In the genomic region with DNA sequence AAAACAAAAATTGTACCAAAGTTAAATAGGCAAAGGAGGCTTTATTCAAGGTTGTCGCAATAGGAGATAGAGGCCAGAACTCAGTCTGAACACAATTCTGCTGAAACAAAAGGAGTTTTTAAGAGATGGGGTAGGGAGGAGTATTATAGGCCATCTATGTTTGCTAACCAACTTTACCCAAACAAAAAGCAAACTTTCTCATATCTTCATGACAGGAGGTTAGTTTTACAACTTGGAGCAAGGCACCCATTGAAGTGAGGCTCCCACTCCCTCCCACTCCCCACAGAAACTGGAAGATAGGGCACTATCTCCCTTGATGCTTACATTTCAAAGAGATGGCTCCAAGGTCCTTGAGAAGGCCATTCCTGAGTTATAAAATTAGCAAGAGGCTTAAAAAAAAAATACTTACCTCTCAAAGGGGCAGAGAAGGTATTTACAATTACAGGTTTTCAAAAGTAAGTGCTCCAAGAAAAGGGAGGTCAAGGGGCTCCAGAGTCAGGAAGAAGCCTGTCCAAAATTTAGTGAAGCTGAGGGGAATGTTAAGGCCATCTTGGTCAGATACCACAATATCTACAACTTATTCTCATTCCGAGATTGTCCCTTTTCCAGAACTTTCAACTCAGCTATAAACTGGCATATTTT, we compare ENCODE assay signal across 29 cellular contexts.
"Had no signal": no experiment of that assay in that cellular context is flagged by ENCODE, and none has a peak within 500 bp of the region (broad histone marks: within the 10 kb centered on the region; RNA-seq: fewer than 3 reads in every experiment).

No MANE protein-coding gene starts in this region.

- H3K27me3 Mint-ChIP-seq: type B pancreatic cell had no signal

- H3K4me3 Mint-ChIP-seq: stimulated activated effector memory CD8-positive, alpha-beta T cell treated with anti-CD3 and anti-CD28 coated beads, Interleukin-12 subunit alpha, Interleukin-12 subunit beta, amount 100 ng/mL, for 72 hours; stimulated activated memory B cell treated with anti-CD40 and anti-IgM and Interleukin-4, amounts not matched to agents 10 μg/mL and 1 μg/mL and 100 μg/mL, for 72 hours; stimulated activated naive B cell treated with anti-CD40 and anti-IgM and Interleukin-4, amounts not matched to agents 10 μg/mL and 1 μg/mL and 100 μg/mL, for 72 hours; stimulated activated naive CD8-positive, alpha-beta T cell treated with anti-CD3 and anti-CD28 coated beads, Interleukin-15, amount 100 ng/mL, for 72 hours; stimulated activated naive CD8-positive, alpha-beta T cell treated with anti-CD3 and anti-CD28 coated beads, Interleukin-15, Interleukin-2, amounts not matched to agents 100 ng/mL and 50 ng/mL, for 24 hours; type B pancreatic cell had no signal

- H3K4me1 ChIP-seq: stomach, suprapubic skin, testis, tibial artery, tibial nerve, transverse colon, upper lobe of left lung, upper lobe of right lung, uterus, vagina had no signal

- H3K9me3 ChIP-seq: stomach, suprapubic skin, testis, thoracic aorta, thyroid gland, transverse colon, upper lobe of left lung, upper lobe of right lung, uterus, vagina had no signal

- FAIRE-seq: urothelium cell line had no signal

- H3K4me1 Mint-ChIP-seq: stimulated activated effector memory CD8-positive, alpha-beta T cell treated with anti-CD3 and anti-CD28 coated beads, Interleukin-12 subunit alpha, Interleukin-12 subunit beta, amount 100 ng/mL, for 72 hours; stimulated activated memory B cell treated with anti-CD40 and anti-IgM and Interleukin-4, amounts not matched to agents 10 μg/mL and 1 μg/mL and 100 μg/mL, for 72 hours; stimulated activated naive B cell treated with anti-CD40 and anti-IgM and Interleukin-4, amounts not matched to agents 10 μg/mL and 1 μg/mL and 100 μg/mL, for 72 hours; stimulated activated naive CD8-positive, alpha-beta T cell treated with anti-CD3 and anti-CD28 coated beads, Interleukin-15, amount 100 ng/mL, for 72 hours had no signal

- ATAC-seq: stimulated activated effector memory CD8-positive, alpha-beta T cell treated with anti-CD3 and anti-CD28 coated beads, Interleukin-12 subunit alpha, Interleukin-12 subunit beta, amount 100 ng/mL, for 72 hours; stimulated activated memory B cell treated with anti-CD40 and anti-IgM and Interleukin-4, amounts not matched to agents 10 μg/mL and 1 μg/mL and 100 μg/mL, for 72 hours; stimulated activated naive B cell treated with anti-CD40 and anti-IgM and Interleukin-4, amounts not matched to agents 10 μg/mL and 1 μg/mL and 100 μg/mL, for 72 hours; stimulated activated naive CD8-positive, alpha-beta T cell treated with anti-CD3 and anti-CD28 coated beads, Interleukin-15, amount 100 ng/mL, for 72 hours; stimulated activated naive CD8-positive, alpha-beta T cell treated with anti-CD3 and anti-CD28 coated beads, Interleukin-15, Interleukin-2, amounts not matched to agents 100 U/mL and 50 U/mL, for 24 hours; upper lobe of right lung had no signal

- H3K36me3 ChIP-seq: stomach, suprapubic skin, thoracic aorta, thyroid gland, tibial artery, tibial nerve, transverse colon, upper lobe of left lung, upper lobe of right lung, uterus, vagina had no signal

- H3K9me3 Mint-ChIP-seq: stimulated activated naive CD8-positive, alpha-beta T cell treated with anti-CD3 and anti-CD28 coated beads, Interleukin-15, amount 100 ng/mL, for 72 hours; stimulated activated naive CD8-positive, alpha-beta T cell treated with anti-CD3 and anti-CD28 coated beads, Interleukin-15, Interleukin-2, amounts not matched to agents 100 ng/mL and 50 ng/mL, for 24 hours; type B pancreatic cell had no signal

- DNase-seq: stimulated activated CD4-positive, alpha-beta T cell treated with anti-CD3 and anti-CD28 coated beads, Interleukin-2, amount 100 ng/mL, for 48 hours; stimulated activated CD4-positive, alpha-beta T cell treated with anti-CD3 and anti-CD28 coated beads, Interleukin-4, amount 100 ng/mL, for 1 hour; stimulated activated CD4-positive, alpha-beta T cell treated with anti-CD3 and anti-CD28 coated beads, Interleukin-4, amount 100 ng/mL, for 24 hours; stimulated activated CD4-positive, alpha-beta T cell treated with anti-CD3 and anti-CD28 coated beads, Interleukin-4, amount 100 ng/mL, for 4 hours; stimulated activated CD8-positive, alpha-beta memory T cell treated with anti-CD3 and anti-CD28 coated beads, Interleukin-4, amount 100 ng/mL, for 48 hours; stimulated activated naive B cell treated with anti-CD40 and anti-IgM and Interleukin-4, amounts not matched to agents 10 μg/mL and 1 μg/mL and 100 μg/mL, for 72 hours; stimulated activated naive CD4-positive, alpha-beta T cell; stimulated activated naive CD4-positive, alpha-beta T cell treated with Interleukin-2 at 50 U/mL for 16 hours; stimulated activated naive CD8-positive, alpha-beta T cell treated with anti-CD3 and anti-CD28 coated beads, Interleukin-15, amount 100 ng/mL, for 72 hours; stimulated activated naive CD8-positive, alpha-beta T cell treated with anti-CD3 and anti-CD28 coated beads, Interleukin-15, Interleukin-2, amounts not matched to agents 100 U/mL and 50 U/mL, for 24 hours; stomach; substantia nigra; testis; thyroid gland; tibial artery; transverse colon; trophoblast cell; upper lobe of left lung; upper lobe of right lung; uterus had no signal

- H3K27ac ChIP-seq: stomach, suprapubic skin, testis, thoracic aorta, thyroid gland, tibial artery, tibial nerve, transverse colon, upper lobe of left lung, upper lobe of right lung, uterus, vagina had no signal

- H3K27ac Mint-ChIP-seq: stimulated activated effector memory CD8-positive, alpha-beta T cell treated with anti-CD3 and anti-CD28 coated beads, Interleukin-12 subunit alpha, Interleukin-12 subunit beta, amount 100 ng/mL, for 72 hours; stimulated activated memory B cell treated with anti-CD40 and anti-IgM and Interleukin-4, amounts not matched to agents 10 μg/mL and 1 μg/mL and 100 μg/mL, for 72 hours; stimulated activated naive B cell treated with anti-CD40 and anti-IgM and Interleukin-4, amounts not matched to agents 10 μg/mL and 1 μg/mL and 100 μg/mL, for 72 hours; stimulated activated naive CD8-positive, alpha-beta T cell treated with anti-CD3 and anti-CD28 coated beads, Interleukin-15, amount 100 ng/mL, for 72 hours; stimulated activated naive CD8-positive, alpha-beta T cell treated with anti-CD3 and anti-CD28 coated beads, Interleukin-15, Interleukin-2, amounts not matched to agents 100 ng/mL and 50 ng/mL, for 24 hours; type B pancreatic cell had no signal

- H3K36me3 Mint-ChIP-seq: stimulated activated effector memory CD8-positive, alpha-beta T cell treated with anti-CD3 and anti-CD28 coated beads, Interleukin-12 subunit alpha, Interleukin-12 subunit beta, amount 100 ng/mL, for 72 hours; stimulated activated memory B cell treated with anti-CD40 and anti-IgM and Interleukin-4, amounts not matched to agents 10 μg/mL and 1 μg/mL and 100 μg/mL, for 72 hours; stimulated activated naive B cell treated with anti-CD40 and anti-IgM and Interleukin-4, amounts not matched to agents 10 μg/mL and 1 μg/mL and 100 μg/mL, for 72 hours; type B pancreatic cell had no signal

- H3K4me3 ChIP-seq: stomach, suprapubic skin, testis, thoracic aorta, thyroid gland, tibial artery, tibial nerve, transverse colon, upper lobe of left lung, upper lobe of right lung, uterus, vagina had no signal

- H3K27me3 ChIP-seq: stomach, suprapubic skin, testis, thyroid gland, tibial artery, tibial nerve, transverse colon, upper lobe of left lung, upper lobe of right lung, uterus, vagina had no signal
